10 cellular contexts compared by ENCODE assay signal in genomic region chr16:55501549-55502322, GRCh38. TPM values are rescaled to one million over a fixed set of nuclear protein-coding genes. Genes with fewer than 3 reads are reported as not detected.
A peak's percentile ranks its signal among the peaks of the same experiment; 100 is the strongest.
DNase-seq lines count a peak whose midpoint lies in the region; ATAC-seq and TF ChIP-seq lines count a peak whose summit lies in the region.
"Had no signal": no experiment of that assay in that cellular context is flagged by ENCODE, and none has a peak within 500 bp of the region (broad histone marks: within the 10 kb centered on the region; RNA-seq: fewer than 3 reads in every experiment).

No MANE protein-coding gene starts in this region.

- H3K4me1 ChIP-seq in hepatocyte (ENCODE audit: insufficient read depth) (peaks cover 36% of the 10 kb centered on the region), upper lobe of right lung (peaks cover 33% of the 10 kb centered on the region)

- no peak overlapping the region for H3K4me3 ChIP-seq in hepatocyte
- H3K4me3 ChIP-seq in upper lobe of right lung, result no peak overlapping the region
- no peak overlapping the region for H3K4me3 ChIP-seq in MG63
- H3K4me3 ChIP-seq: SJSA1 had no signal

- TF ChIP-seq CTCF in VCaP (conservative IDR thresholded peaks at IDR 0.05) (no peak), hepatocyte (IDR thresholded peaks at IDR 0.05; ENCODE audit: poor library complexity) (peak; percentile 12), upper lobe of right lung (IDR thresholded peaks at IDR 0.05) (peak; percentile 28)

- 87% methylated on average over 9 of the region's 9 CpGs for WGBS in hepatocyte (ENCODE audit: low lambda C conversion rate, missing lambda C conversion rate)

- H3K27ac ChIP-seq in VCaP, result peak overlapping the region; percentile 76
- H3K27ac ChIP-seq in hepatocyte, result peak overlapping the region; percentile 70
- H3K27ac ChIP-seq in upper lobe of right lung, result no peak overlapping the region

- no peak overlapping the region for H3K4me2 ChIP-seq in hepatocyte

- no peaks in the 10 kb centered on the region for H3K9me2 ChIP-seq in hepatocyte (replicated peaks; ENCODE audit: insufficient read depth)

- intact Hi-C loops in upper lobe of right lung (cut with DNase I), result no loop called here

- H4K20me1 ChIP-seq in hepatocyte (ENCODE audit: insufficient read depth, poor library complexity, severe bottlenecking), result no peaks in the 10 kb centered on the region

- H3K79me2 ChIP-seq in hepatocyte, result no peaks in the 10 kb centered on the region

- no peak for ATAC-seq in upper lobe of right lung
- no peak for ATAC-seq in HG02759 (IDR thresholded peaks at IDR 0.05; ENCODE audit: unreplicated experiment)

- no peak overlapping the region for H2AFZ ChIP-seq in hepatocyte

- H3K9me3 ChIP-seq in hepatocyte (ENCODE audit: low read depth) (no peaks in the 10 kb centered on the region), upper lobe of right lung (no peaks in the 10 kb centered on the region), MG63 (no peaks in the 10 kb centered on the region)
- H3K9me3 ChIP-seq: SJSA1 had no signal

- no peaks in the 10 kb centered on the region for H3K36me3 ChIP-seq in hepatocyte (replicated peaks; ENCODE audit: insufficient read depth, low read depth)
- peaks cover 14% of the 10 kb centered on the region for H3K36me3 ChIP-seq in upper lobe of right lung
- H3K36me3 ChIP-seq in MG63, result peaks cover 45% of the 10 kb centered on the region

- no peaks in the 10 kb centered on the region for H3K27me3 ChIP-seq in hepatocyte
- no peaks in the 10 kb centered on the region for H3K27me3 ChIP-seq in upper lobe of right lung
- no peaks in the 10 kb centered on the region for H3K27me3 ChIP-seq in MG63
- H3K27me3 ChIP-seq: SJSA1 had no signal

- DNase-seq in NCI-H82 (lab: John Stamatoyannopoulos, UW), result peak; percentile 6
- DNase-seq in NCI-H82 treated with DMSO at 0.1 percent for 48 hours (lab: John Stamatoyannopoulos, UW; ENCODE audit: unreplicated experiment), result no peak
- DNase-seq in hepatocyte (ENCODE audit: low spot score), result no peak
- DNase-seq in upper lobe of right lung, result no peak
- DNase-seq in activated gamma-delta T cell treated with Interleukin-2 at 50 U/mL for 16 hours, result no peak
- DNase-seq in MG63, result no peak
- DNase-seq: activated CD8-positive, alpha-beta memory T cell treated with anti-CD3 and anti-CD28 coated beads, Interleukin-2, amount 50 U/mL, for 48 hours had no signal

RNA-seq across cellular contexts. Expression of gene LPCAT2, which starts 7.1 kb away (rescaled TPM):
- total RNA-seq in hepatocyte (9.5 and 13.9 TPM in 2 replicates), upper lobe of right lung (32.8 TPM)
- 6.4 and 10.6 TPM in 2 replicates for polyA plus RNA-seq in hepatocyte
- not detected in 2 replicates for total RNA-seq in MG63 (2014; rRNA removed; shearing (Covaris generic); ENCODE audit: low replicate concordance)

RNA-seq across cellular contexts. Expression of gene MMP2, which starts 22.7 kb away (rescaled TPM):
- 107 and 128 TPM in 2 replicates for total RNA-seq in hepatocyte
- 196 and 198 TPM in 2 replicates for polyA plus RNA-seq in hepatocyte
- 353 TPM for total RNA-seq in upper lobe of right lung
- total RNA-seq in MG63 (2014; rRNA removed; shearing (Covaris generic); ENCODE audit: low replicate concordance), result 53.0 and 98.5 TPM in 2 replicates

Comparison
In these comparisons a context has a peak if more than half of its experiments do, and no peak if none do; other contexts are left out.
1. RNA of gene LPCAT2, which starts 7.1 kb away (total RNA-seq): 32.8 TPM in upper lobe of right lung (single experiment) and 9.5 to 13.9 TPM in hepatocyte; not detected in MG63; every median in the first group is over 10 times any median in the second.